In the genomic region with DNA sequence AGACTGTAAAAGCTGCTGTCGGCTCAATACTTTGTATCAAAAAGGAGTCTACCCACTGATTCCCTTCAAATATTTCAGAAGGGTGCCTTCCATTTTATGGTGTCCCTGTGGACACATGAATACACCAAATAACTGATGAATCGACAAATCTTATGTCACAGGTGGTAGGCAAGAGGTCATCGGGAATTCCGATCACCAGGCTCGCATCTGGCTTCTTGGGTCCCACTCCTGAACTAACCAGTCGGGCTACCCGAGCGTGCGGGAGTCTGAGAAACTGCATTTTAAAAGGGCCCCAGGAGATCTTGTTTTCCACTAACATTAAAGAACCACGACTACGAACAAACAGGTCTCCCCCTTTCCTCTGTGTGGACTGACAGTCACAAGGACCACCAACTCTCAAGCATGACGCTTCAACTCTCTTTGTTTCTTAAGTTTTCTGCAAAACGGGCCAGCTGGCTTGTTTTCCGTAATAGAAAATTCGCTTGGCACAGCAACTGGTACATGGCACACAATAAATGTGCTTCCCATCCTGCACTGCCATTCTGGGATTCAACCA, we compare ENCODE assay signal across 8 cellular contexts. TPM values are rescaled to one million over a fixed set of nuclear protein-coding genes. Genes with fewer than 3 reads are reported as not detected.
A peak's percentile ranks its signal among the peaks of the same experiment; 100 is the strongest.
DNase-seq lines count a peak whose midpoint lies in the region; ATAC-seq and TF ChIP-seq lines count a peak whose summit lies in the region.

No MANE protein-coding gene starts in this region.

- peaks cover 9% of the 10 kb centered on the region for H3K36me3 Mint-ChIP-seq in activated CD8-positive, alpha-beta T cell treated with anti-CD3 and anti-CD28 coated beads, Interleukin-2, amount 10 ng/mL, durations not matched to agents 7 days and 5 days (ENCODE audit: low read depth)

- H3K4me1 ChIP-seq in iPS-18a (ENCODE audit: control insufficient read depth, low read depth, low read length) (peaks cover 14% of the 10 kb centered on the region), stomach (peaks cover 16 to 63% (median 42%) of the 10 kb centered on the region in 4 donors)

- H3K27ac Mint-ChIP-seq in activated CD8-positive, alpha-beta T cell treated with anti-CD3 and anti-CD28 coated beads, Interleukin-2, amount 10 ng/mL, durations not matched to agents 7 days and 5 days = peak overlapping the region; percentile 97

- H3K27me3 Mint-ChIP-seq in activated CD8-positive, alpha-beta T cell treated with anti-CD3 and anti-CD28 coated beads, Interleukin-2, amount 10 ng/mL, durations not matched to agents 7 days and 5 days (ENCODE audit: low read depth) = no peaks in the 10 kb centered on the region

- peak overlapping the region; percentile 89 for H3K9ac ChIP-seq in iPS-18a (ENCODE audit: low read length)

- H3K9me3 Mint-ChIP-seq in activated CD8-positive, alpha-beta T cell treated with anti-CD3 and anti-CD28 coated beads, Interleukin-2, amount 10 ng/mL, durations not matched to agents 7 days and 5 days (ENCODE audit: insufficient read depth) = no peaks in the 10 kb centered on the region

- H3K9me3 ChIP-seq in iPS-18a (ENCODE audit: control insufficient read depth, low read depth, low read length) = no peaks in the 10 kb centered on the region
- H3K9me3 ChIP-seq in stomach = no peaks in the 10 kb centered on the region

- no peak for ATAC-seq in activated CD8-positive, alpha-beta T cell treated with anti-CD3 and anti-CD28 coated beads, Interleukin-2, amount 10 ng/mL, durations not matched to agents 7 days and 5 days
- ATAC-seq in HG02852 (IDR thresholded peaks at IDR 0.05; ENCODE audit: unreplicated experiment) (no peak), GM19395 (IDR thresholded peaks at IDR 0.05; ENCODE audit: unreplicated experiment) (no peak)

- TF ChIP-seq CTCF in stomach (IDR thresholded peaks at IDR 0.05) = no peak

- H3K4me3 Mint-ChIP-seq in activated CD8-positive, alpha-beta T cell treated with anti-CD3 and anti-CD28 coated beads, Interleukin-2, amount 10 ng/mL, durations not matched to agents 7 days and 5 days = peak overlapping the region; percentile 94

- peak overlapping the region; percentile 72 for H3K27ac ChIP-seq in iPS-18a (ENCODE audit: low read length)
- H3K27ac ChIP-seq in stomach = peak overlapping the region in 4 of 5 donors; percentile 89 to 98 (median 94)

- no peaks in the 10 kb centered on the region for H3K27me3 ChIP-seq in iPS-18a (ENCODE audit: control insufficient read depth, insufficient read depth, low read length)
- H3K27me3 ChIP-seq in stomach = no peaks in the 10 kb centered on the region

- H3K4me3 ChIP-seq in iPS-18a (ENCODE audit: low read length) (peak overlapping the region; percentile 75), stomach (peak overlapping the region; percentile 73 to 99 (median 79))

- H3K36me3 ChIP-seq in iPS-18a (ENCODE audit: control insufficient read depth, low read depth, low read length) (no peaks in the 10 kb centered on the region), stomach (no peaks in the 10 kb centered on the region)

- no peak for TF ChIP-seq POLR2A in stomach (IDR thresholded peaks at IDR 0.05)

- CTCF ChIA-PET in activated CD8-positive, alpha-beta T cell treated with anti-CD3 and anti-CD28 coated beads, Interleukin-2, amount 10 ng/mL, durations not matched to agents 7 days and 5 days (lab: Charles Lee) = interaction anchor here (0.7 to 3.0 kb wide), 7 partner anchors 11 to 237 kb away, joined by 3 to 10 read pairs (median 4); partner anchors contain the start of gene CPNE2

- intact Hi-C loops in stomach (cut with DNase I; ENCODE audit: low total_unique reads) = no loop called here

- 14 to 19% (median 18%) methylated on average over 15 of the region's 15 CpGs for WGBS in stomach, 5 donors

- POLR2A ChIA-PET in activated CD8-positive, alpha-beta T cell treated with anti-CD3 and anti-CD28 coated beads, Interleukin-2, amount 10 ng/mL, durations not matched to agents 7 days and 5 days (lab: Charles Lee) = interaction anchor here (0.9 to 1.7 kb wide), 4 partner anchors 15 to 58 kb away, joined by 3 to 6 read pairs (median 4); no protein-coding TSS in a partner anchor

- TF ChIP-seq EP300 in stomach (IDR thresholded peaks at IDR 0.05) = no peak

- DNase-seq in NCI-H2171 treated with DMSO at 0.1 percent for 48 hours (lab: John Stamatoyannopoulos, UW) (peak; percentile 47), NCI-H2171 (lab: John Stamatoyannopoulos, UW) (no peak), stomach (no peak), CD1c-positive myeloid dendritic cell (ENCODE audit: extremely low spot score) (no peak)
- DNase-seq in activated CD8-positive, alpha-beta T cell treated with anti-CD3 and anti-CD28 coated beads, Interleukin-2, amount 10 ng/mL, durations not matched to agents 7 days and 5 days = peak; percentile 22

- peaks cover 40% of the 10 kb centered on the region for H3K4me1 Mint-ChIP-seq in activated CD8-positive, alpha-beta T cell treated with anti-CD3 and anti-CD28 coated beads, Interleukin-2, amount 10 ng/mL, durations not matched to agents 7 days and 5 days (ENCODE audit: low read depth)

RNA-seq across cellular contexts. Expression of gene PSME3IP1, which starts 0.9 kb away (rescaled TPM):
- 100 to 1,000 TPM; 106 to 113 TPM for total RNA-seq in activated CD8-positive, alpha-beta T cell treated with anti-CD3 and anti-CD28 coated beads, Interleukin-2, amount 10 ng/mL, durations not matched to agents 7 days and 5 days
- 100 to 1,000 TPM in 1 of 5 donors, 10 to 100 TPM in 4; 52.7 to 104 (median 91.0) TPM for total RNA-seq in stomach
- polyA plus RNA-seq in stomach = 10 to 100 TPM; 37.4 to 64.3 (median 51.5) TPM

RNA-seq across cellular contexts. Expression of gene RSPRY1, which starts 1.2 kb away (rescaled TPM):
- total RNA-seq in activated CD8-positive, alpha-beta T cell treated with anti-CD3 and anti-CD28 coated beads, Interleukin-2, amount 10 ng/mL, durations not matched to agents 7 days and 5 days = 10 to 100 TPM; 30.9 to 35.8 TPM
- total RNA-seq in stomach = 100 to 1,000 TPM in 1 of 5 donors, 10 to 100 TPM in 3, 1 to 10 TPM in 1; 5.5 to 110 (median 46.2) TPM
- 10 to 100 TPM in 1 of 3 donors, 1 to 10 TPM in 2; 8.6 to 13.7 (median 8.8) TPM for polyA plus RNA-seq in stomach

Comparison
In these comparisons a context has a peak if more than half of its experiments do, and no peak if none do; other contexts are left out.
1. DNase-seq: peak in NCI-H2171 treated with DMSO at 0.1 percent for 48 hours (single experiment) and activated CD8-positive, alpha-beta T cell treated with anti-CD3 and anti-CD28 coated beads, Interleukin-2, amount 10 ng/mL, durations not matched to agents 7 days and 5 days (single experiment); none in NCI-H2171 (single experiment), stomach (single experiment) and CD1c-positive myeloid dendritic cell (single experiment).